ENCODE assay signal across 19 cellular contexts in the genomic region with DNA sequence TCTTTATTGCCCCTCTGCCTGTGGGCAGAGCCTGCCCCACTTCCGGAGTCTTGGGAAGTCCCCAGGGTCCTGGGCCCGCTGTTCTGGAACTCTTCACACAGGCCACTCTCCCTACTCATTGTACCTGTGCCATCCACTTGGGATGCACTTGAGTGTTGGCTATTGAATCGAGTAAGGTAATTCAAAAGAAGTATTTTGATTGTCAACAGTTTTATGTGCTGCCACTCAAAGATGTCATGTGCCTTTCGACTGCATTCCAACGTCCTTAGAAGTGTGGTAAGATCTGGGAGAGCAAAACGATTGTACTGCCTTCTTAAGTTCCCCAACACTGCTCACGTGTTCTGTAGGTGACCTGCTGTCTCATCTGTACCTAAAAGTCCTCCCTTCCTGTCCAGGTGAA.
"Had no signal": no experiment of that assay in that cellular context is flagged by ENCODE, and none has a peak within 500 bp of the region (broad histone marks: within the 10 kb centered on the region; RNA-seq: fewer than 3 reads in every experiment).

No MANE protein-coding gene starts in this region.

- H3K4me2 ChIP-seq: hepatocyte had no signal

- H3K4me1 ChIP-seq: vagina had no signal

- H3K9me3 ChIP-seq: neutrophil, stomach, thoracic aorta, vagina had no signal

- H3K27me3 ChIP-seq: foreskin keratinocyte, hepatocyte, neutrophil, stomach, vagina had no signal

- H2AFZ ChIP-seq: hepatocyte had no signal

- ATAC-seq: foreskin keratinocyte, left lobe of liver, sciatic nerve had no signal

- H3K36me3 ChIP-seq: neutrophil, stomach, thoracic aorta, vagina had no signal

- DNase-seq: cerebellar nuclear complex; dermis blood vessel endothelial cell; endodermal cell; erythroblast; foreskin keratinocyte; kidney; mesendoderm; naive B cell; posterior cingulate gyrus; stimulated activated CD4-positive, alpha-beta T cell treated with anti-CD3 and anti-CD28 coated beads, Interleukin-12 subunit alpha, Interleukin-12 subunit beta, amount 100 ng/mL, for 4 hours; stimulated activated naive CD4-positive, alpha-beta T cell; stomach; substantia nigra had no signal

- H3K4me3 ChIP-seq: hepatocyte, stomach, thoracic aorta, vagina had no signal

- H3K27ac ChIP-seq: foreskin keratinocyte, hepatocyte, neutrophil, stomach, thoracic aorta, vagina had no signal
